18 cellular contexts compared by ENCODE assay signal in the genomic region with DNA sequence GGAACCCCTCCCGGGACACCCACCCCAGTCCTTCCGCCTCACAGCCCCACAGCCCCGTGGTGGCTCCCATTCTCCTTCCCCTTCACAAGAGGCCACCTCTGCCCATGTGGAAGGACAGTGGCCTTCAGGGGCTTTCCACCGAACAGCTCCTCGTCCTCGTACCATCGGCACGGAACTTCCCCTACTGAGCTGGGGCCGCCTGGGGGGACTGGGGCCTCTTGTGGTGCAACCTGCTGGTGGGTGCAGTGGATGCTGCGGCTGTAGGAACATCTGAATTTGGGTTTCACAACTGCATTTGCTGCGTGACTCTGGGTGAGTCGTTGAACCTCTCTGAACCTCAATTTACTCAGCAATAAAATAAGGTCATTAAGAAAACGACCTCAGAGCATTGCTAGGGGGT. TPM values are rescaled to one million over a fixed set of nuclear protein-coding genes. Genes with fewer than 3 reads are reported as not detected.
DNase-seq lines count a peak whose midpoint lies in the region; ATAC-seq, FAIRE-seq and TF ChIP-seq lines count a peak whose summit lies in the region.
"Had no signal": no experiment of that assay in that cellular context is flagged by ENCODE, and none has a peak within 500 bp of the region (broad histone marks: within the 10 kb centered on the region; RNA-seq: fewer than 3 reads in every experiment).

No MANE protein-coding gene starts in this region.

- H4K20me1 ChIP-seq in HepG2 (ENCODE audit: insufficient read depth, low read length), result no peaks in the 10 kb centered on the region

- H3K4me1 ChIP-seq in HepG2 (ENCODE audit: insufficient read depth, low read length) (no peaks in the 10 kb centered on the region), right lobe of liver (no peaks in the 10 kb centered on the region), Panc1 (ENCODE audit: control insufficient read depth, insufficient read depth, low read length) (no peaks in the 10 kb centered on the region)
- H3K4me1 ChIP-seq in CD8-positive, alpha-beta memory T cell (ENCODE audit: insufficient read depth, low read length), result no peaks in the 10 kb centered on the region
- H3K4me1 ChIP-seq: BLaER1 treated with 17β-estradiol and CSF1 and Interleukin-3, amounts not matched to agents 10 nM and 100 nM; SJSA1 had no signal

- FAIRE-seq in HepG2 (lab: Jason Lieb, UNC), result no peak
- FAIRE-seq: A204.1, H1 had no signal

- H3K36me3 Mint-ChIP-seq in CD8-positive, alpha-beta memory T cell, result peaks cover 0 to 84% (median 14%) of the 10 kb centered on the region in 3 donors

- no peaks in the 10 kb centered on the region for H3K4me1 Mint-ChIP-seq in CD8-positive, alpha-beta memory T cell

- TF ChIP-seq CTCF in HepG2 (CRISPR knock-in tag; IDR thresholded peaks at IDR 0.05) (no peak), right lobe of liver (IDR thresholded peaks at IDR 0.05) (no peak), Panc1 (IDR thresholded peaks at IDR 0.05) (no peak), choroid plexus epithelial cell (conservative IDR thresholded peaks at IDR 0.05; ENCODE audit: low read depth, low read length) (no peak)

- H3K9me3 Mint-ChIP-seq in CD8-positive, alpha-beta memory T cell, result no peaks in the 10 kb centered on the region

- peaks cover 23 to 59% of the 10 kb centered on the region in 2 experiments; a peak in 4 of 5 replicates for H3K36me3 ChIP-seq in HepG2 (replicated peaks in 1 of 2; ENCODE audit: control insufficient read depth in 1 of 2, insufficient read depth in 2 of 2, low read length in 2 of 2)
- H3K36me3 ChIP-seq in right lobe of liver, result peaks cover 5 to 70% (median 19%) of the 10 kb centered on the region in 4 donors
- peaks cover 19% of the 10 kb centered on the region for H3K36me3 ChIP-seq in Panc1 (ENCODE audit: control insufficient read depth, insufficient read depth, low read length)
- H3K36me3 ChIP-seq in CD8-positive, alpha-beta memory T cell (ENCODE audit: insufficient read depth, low read length), result peaks cover 28% of the 10 kb centered on the region

- no peak overlapping the region for H3K4me3 ChIP-seq in HepG2 (replicated peaks in 1 of 3; ENCODE audit: insufficient read depth in 1 of 3, low read depth in 2 of 3, low read length in 3 of 3)
- H3K4me3 ChIP-seq in right lobe of liver, result no peak overlapping the region
- no peak overlapping the region for H3K4me3 ChIP-seq in Panc1 (ENCODE audit: low read depth in 2 of 2, low read length in 2 of 2)
- H3K4me3 ChIP-seq in choroid plexus epithelial cell (ENCODE audit: low read depth, low read length), result no peak overlapping the region
- H3K4me3 ChIP-seq in CD8-positive, alpha-beta memory T cell (ENCODE audit: low read length), result no peak overlapping the region
- H3K4me3 ChIP-seq: BLaER1 treated with 17β-estradiol and CSF1 and Interleukin-3, amounts not matched to agents 10 nM and 100 nM; MG63; SJSA1 had no signal

- POLR2A ChIA-PET in HepG2 (lab: Yijun Ruan, JAX), result no interaction called here
- POLR2A ChIA-PET in Panc1 (lab: Charles Lee), result no interaction called here
- POLR2A ChIA-PET in CD8-positive, alpha-beta memory T cell (lab: Charles Lee), result no interaction called here

- BruUV-seq in HepG2 (replicated peaks; lab: Mats Ljungman, UMichigan), result no TSS peak
- BruUV-seq in Panc1 (replicated peaks; lab: Mats Ljungman, UMichigan), result TSS peak; percentile 31

- TF ChIP-seq POLR2A in HepG2 (IDR thresholded peaks at IDR 0.05; ENCODE audit: insufficient read depth in 1 of 2, low read depth in 2 of 2, low read length in 2 of 2) (no peak), right lobe of liver (IDR thresholded peaks at IDR 0.05) (no peak)

- H3K27me3 ChIP-seq in HepG2 (ENCODE audit: control insufficient read depth in 1 of 2, insufficient read depth in 2 of 2, low read length in 2 of 2), result no peaks in the 10 kb centered on the region
- H3K27me3 ChIP-seq in right lobe of liver, result no peaks in the 10 kb centered on the region
- no peaks in the 10 kb centered on the region for H3K27me3 ChIP-seq in Panc1 (ENCODE audit: control insufficient read depth, insufficient read depth, low read length)
- H3K27me3 ChIP-seq in CD8-positive, alpha-beta memory T cell (ENCODE audit: insufficient read depth, low read length, poor library complexity, severe bottlenecking), result no peaks in the 10 kb centered on the region
- H3K27me3 ChIP-seq: BLaER1 treated with 17β-estradiol and CSF1 and Interleukin-3, amounts not matched to agents 10 nM and 100 nM; MG63; SJSA1 had no signal

- no peak overlapping the region for H3K4me3 Mint-ChIP-seq in CD8-positive, alpha-beta memory T cell

- CTCF ChIA-PET in HepG2 (lab: Yijun Ruan, JAX; ENCODE audit: low intra/inter-chr PET ratio, low total read pairs) (no interaction called here), Panc1 (lab: Charles Lee) (no interaction called here)
- CTCF ChIA-PET in CD8-positive, alpha-beta memory T cell (lab: Charles Lee), result interaction anchor here (1.2 kb wide), 1 partner anchor 426 kb away, joined by 3 read pairs; no protein-coding TSS in a partner anchor

- DNase-seq in HepG2 (ENCODE audit: low spot score), result no peak
- no peak for DNase-seq in right lobe of liver
- DNase-seq in Panc1 (ENCODE audit: low read depth, low spot score), result no peak
- DNase-seq in choroid plexus epithelial cell (ENCODE audit: low read depth), result peak; percentile 39
- DNase-seq in mucosa of gallbladder (ENCODE audit: low spot score), result no peak
- no peak for DNase-seq in NCI-H2029 (lab: John Stamatoyannopoulos, UW)
- DNase-seq in CD8-positive, alpha-beta memory T cell, result no peak
- DNase-seq: DMS79, Kasumi-1, MG63, NCI-H1105, NCI-H2081 treated with DMSO at 0.1 percent for 48 hours, PC-3 had no signal

- no peaks in the 10 kb centered on the region for H3K79me2 ChIP-seq in HepG2 (ENCODE audit: insufficient read depth, low read length)

- ATAC-seq in HepG2 (no peak), right lobe of liver (no peak), Panc1 (no peak)
- ATAC-seq: PC-3 had no signal

- intact Hi-C loops in HepG2 (cut with micrococcal nuclease; ENCODE audit: unreplicated experiment) (no loop called here), right lobe of liver (cut with DNase I) (no loop called here), Panc1 (cut with micrococcal nuclease; ENCODE audit: unreplicated experiment) (no loop called here)

- peaks cover 0 to 1% of the 10 kb centered on the region in 2 donors for H3K27me3 Mint-ChIP-seq in CD8-positive, alpha-beta memory T cell

- H3K27ac ChIP-seq in HepG2 (ENCODE audit: extremely low read length, insufficient read depth, low read length), result no peak overlapping the region
- no peak overlapping the region for H3K27ac ChIP-seq in right lobe of liver
- no peak overlapping the region for H3K27ac ChIP-seq in Panc1 (ENCODE audit: low read length)
- H3K27ac ChIP-seq in CD8-positive, alpha-beta memory T cell (ENCODE audit: low read depth, low read length), result no peak overlapping the region
- H3K27ac ChIP-seq: BLaER1 treated with 17β-estradiol and CSF1 and Interleukin-3, amounts not matched to agents 10 nM and 100 nM; SJSA1 had no signal

- no peak overlapping the region for H2AFZ ChIP-seq in HepG2 (ENCODE audit: low read length)

- H3K9ac ChIP-seq in HepG2 (ENCODE audit: insufficient read depth, low read depth, low read length), result no peak overlapping the region
- H3K9ac ChIP-seq: BLaER1 treated with 17β-estradiol and CSF1 and Interleukin-3, amounts not matched to agents 10 nM and 100 nM had no signal

- in situ Hi-C loops in HepG2 (cut with HindIII; ENCODE audit: extremely low pct_ligation_motif_present, low pct_unique_long_range_greater_than_20kb) (no loop called here), Panc1 (cut with HindIII; ENCODE audit: low pct_unique_long_range_greater_than_20kb, low sequenced_read_pairs) (no loop called here)

- no peak overlapping the region for H3K4me2 ChIP-seq in HepG2 (ENCODE audit: low read depth, low read length)
- H3K4me2 ChIP-seq: BLaER1 treated with 17β-estradiol and CSF1 and Interleukin-3, amounts not matched to agents 10 nM and 100 nM had no signal

- H3K9me3 ChIP-seq in HepG2 (ENCODE audit: low read length) (no peaks in the 10 kb centered on the region), right lobe of liver (no peaks in the 10 kb centered on the region), Panc1 (ENCODE audit: control insufficient read depth, insufficient read depth, low read depth, low read length) (no peaks in the 10 kb centered on the region)
- H3K9me3 ChIP-seq in CD8-positive, alpha-beta memory T cell (ENCODE audit: low read length), result no peaks in the 10 kb centered on the region
- H3K9me3 ChIP-seq: BLaER1 treated with 17β-estradiol and CSF1 and Interleukin-3, amounts not matched to agents 10 nM and 100 nM; MG63; SJSA1 had no signal

- peak overlapping the region in 1 of 8 donors; percentile 75 for H3K27ac Mint-ChIP-seq in CD8-positive, alpha-beta memory T cell

- no peak for TF ChIP-seq RAD21 in HepG2 (CRISPR knock-in tag; IDR thresholded peaks at IDR 0.05)

- WGBS in HepG2 (ENCODE audit: low lambda C conversion rate), result 97% methylated on average over 13 of the region's 13 CpGs
- WGBS in right lobe of liver (ENCODE audit: insufficient coverage, low coverage, low lambda C conversion rate, missing lambda C conversion rate), result 87% methylated on average over 7 of the region's 13 CpGs

- no peak for TF ChIP-seq EP300 in HepG2 (IDR thresholded peaks at IDR 0.05; ENCODE audit: low read depth in 2 of 2, low read length in 2 of 2)
- TF ChIP-seq EP300 in HepG2 (CRISPR knock-in tag; IDR thresholded peaks at IDR 0.05; ENCODE audit: borderline replicate concordance), result no peak

RNA-seq across cellular contexts. Expression of gene RFLNA, which starts 50.9 kb away (rescaled TPM):
- total RNA-seq in HepG2 (2016; rRNA removed; fragmentation: Illumina TruSeq; extraction: Trizol), result not detected in 2 replicates
- total RNA-seq in HepG2 (2016; cell fraction: cytosol; rRNA removed; fragmentation: Illumina TruSeq; extraction: Trizol; ENCODE audit: low read depth), result not detected in 2 replicates
- not detected in 2 replicates for total RNA-seq in HepG2 (2016; cell fraction: insoluble cytoplasmic fraction; rRNA removed; fragmentation: Illumina TruSeq; extraction: Trizol)
- not detected in 2 replicates for total RNA-seq in HepG2 (2016; cell fraction: membrane; rRNA removed; fragmentation: Illumina TruSeq; extraction: Trizol)
- not detected in 2 replicates for total RNA-seq in HepG2 (2016; cell fraction: nucleus; rRNA removed; fragmentation: Illumina TruSeq; extraction: Trizol)
- not detected in 2 replicates for polyA plus RNA-seq in HepG2 (2011; rRNA removed)
- not detected in 2 replicates for polyA plus RNA-seq in HepG2 (2011; cell fraction: cytosol; rRNA removed)
- not detected in 2 replicates for polyA plus RNA-seq in HepG2 (2011; cell fraction: nucleus; rRNA removed)
- polyA plus RNA-seq in HepG2 (2012), result not detected in 2 replicates
- polyA plus RNA-seq in HepG2 (2016; cell fraction: cytosol; fragmentation: Illumina TruSeq; extraction: Trizol; ENCODE audit: low read depth), result not detected in 2 replicates
- polyA plus RNA-seq in HepG2 (2016; cell fraction: insoluble cytoplasmic fraction; fragmentation: Illumina TruSeq; extraction: Trizol; ENCODE audit: low read depth), result not detected in 2 replicates
- not detected in 2 replicates for polyA plus RNA-seq in HepG2 (2016; cell fraction: membrane; fragmentation: Illumina TruSeq; extraction: Trizol; ENCODE audit: low read depth)
- polyA plus RNA-seq in HepG2 (2016; cell fraction: nucleus; fragmentation: Illumina TruSeq; extraction: Trizol; ENCODE audit: insufficient read depth, low read depth), result not detected in 2 replicates
- not detected in 2 replicates for polyA minus RNA-seq in HepG2 (2011; rRNA and poly(A)+ RNA removed; ENCODE audit: low replicate concordance)
- polyA minus RNA-seq in HepG2 (2011; cell fraction: cytosol; rRNA and poly(A)+ RNA removed), result not detected in 2 replicates
- polyA minus RNA-seq in HepG2 (2011; cell fraction: nucleus; rRNA and poly(A)+ RNA removed), result not detected in 2 replicates
- total RNA-seq in right lobe of liver, result under 1 TPM in 2 of 6 experiments, not detected in 4; 0.12 to 0.31 TPM
- total RNA-seq in Panc1 (2021; ENCODE audit: unreplicated experiment), result 5.4 TPM
- 21.4 TPM for polyA plus RNA-seq in Panc1 (2012; ENCODE audit: insufficient read length)
- 0.49 TPM for total RNA-seq in mucosa of gallbladder
- not detected for total RNA-seq in CD8-positive, alpha-beta memory T cell
- polyA plus RNA-seq in CD8-positive, alpha-beta memory T cell, result not detected
- total RNA-seq: NCI-H460, PC-3, SJSA1 had no signal
